8 cellular contexts compared by ENCODE assay signal in genomic region chr1:179882253-179883039, GRCh38. TPM values are rescaled to one million over a fixed set of nuclear protein-coding genes. Genes with fewer than 3 reads are reported as not detected.
DNase-seq lines count a peak whose midpoint lies in the region; ATAC-seq and TF ChIP-seq lines count a peak whose summit lies in the region.

TOR1AIP1 (plus strand) TSS chr1:179882285; CDS start chr1:179882503, 218 bp downstream.

- peaks cover 55% of the 10 kb centered on the region for H3K4me1 ChIP-seq in DND-41 (ENCODE audit: insufficient read depth, low read length)
- H3K4me1 ChIP-seq in KMS-11 (ENCODE audit: low read depth, poor library complexity, severe bottlenecking) = peaks cover 70% of the 10 kb centered on the region
- H3K4me1 ChIP-seq in Panc1 (ENCODE audit: control insufficient read depth, insufficient read depth, low read length) = peaks cover 7% of the 10 kb centered on the region; the same call in 1 of the 2 replicates
- peaks cover 0 to 2% of the 10 kb centered on the region in 2 donors for H3K4me1 ChIP-seq in esophagus (ENCODE audit: control insufficient read depth in 2 of 2, insufficient read depth in 2 of 2, low read length in 1 of 2)
- H3K4me1 ChIP-seq in muscle layer of colon (ENCODE audit: insufficient read depth, low read length) = peaks cover 38% of the 10 kb centered on the region

- in situ Hi-C loops in Panc1 (cut with HindIII; ENCODE audit: low pct_unique_long_range_greater_than_20kb, low sequenced_read_pairs) = no loop called here

- H3K4me1 Mint-ChIP-seq in activated T-cell treated with anti-CD3 and anti-CD28 coated beads, Interleukin-2, amount 50 U/mL, for 4 hours (ENCODE audit: low read depth) = peaks cover 50% of the 10 kb centered on the region

- H4K20me1 ChIP-seq in DND-41 (ENCODE audit: insufficient read depth, low read length) (no peaks in the 10 kb centered on the region), KMS-11 (ENCODE audit: insufficient read depth) (no peaks in the 10 kb centered on the region)

- peak; percentile 98 for DNase-seq in DND-41
- DNase-seq in Panc1 (ENCODE audit: low read depth, low spot score) = peak; percentile 81
- peak; percentile 95 for DNase-seq in activated T-cell treated with anti-CD3 and anti-CD28 coated beads, Interleukin-2, amount 50 U/mL, for 4 hours
- DNase-seq in stimulated activated CD8-positive, alpha-beta memory T cell treated with anti-CD3 and anti-CD28 coated beads, Interleukin-7, amount 100 ng/mL, for 24 hours (ENCODE audit: low read depth) = peak; percentile 93

- peak within 1 kb of the TSS; percentile 48 to 86 for H3K4me3 ChIP-seq in DND-41 (ENCODE audit: low read depth in 1 of 2, low read length in 2 of 2)
- peak within 1 kb of the TSS; percentile 87 for H3K4me3 ChIP-seq in KMS-11 (IDR thresholded peaks at IDR 0.05; ENCODE audit: insufficient read depth, low read depth, low read length)
- H3K4me3 ChIP-seq in Panc1 (ENCODE audit: low read depth in 2 of 2, low read length in 2 of 2) = peak within 1 kb of the TSS; percentile 97
- peak within 1 kb of the TSS; percentile 84 to 89 for H3K4me3 ChIP-seq in esophagus (ENCODE audit: low read depth in 1 of 2, low read length in 2 of 2)
- H3K4me3 ChIP-seq in muscle layer of colon (ENCODE audit: low read depth in 1 of 2, low read length in 2 of 2) = peak within 1 kb of the TSS; percentile 76 to 92

- ATAC-seq in DND-41 (ENCODE audit: insufficient read depth, low read depth) (peak; percentile 81), GM21737 (IDR thresholded peaks at IDR 0.05; ENCODE audit: unreplicated experiment) (peak; percentile 74), Panc1 (peak; percentile 92)
- peak; percentile 79 to 81 for ATAC-seq in activated T-cell treated with anti-CD3 and anti-CD28 coated beads, Interleukin-2, amount 50 U/mL, for 4 hours

- BruUV-seq in Panc1 (replicated peaks; lab: Mats Ljungman, UMichigan) = no TSS peak

- peaks cover 14% of the 10 kb centered on the region for H3K36me3 Mint-ChIP-seq in activated T-cell treated with anti-CD3 and anti-CD28 coated beads, Interleukin-2, amount 50 U/mL, for 4 hours (ENCODE audit: insufficient read depth)

- H3K36me3 ChIP-seq in DND-41 (ENCODE audit: insufficient read depth, low read length) (peaks cover 26% of the 10 kb centered on the region), KMS-11 (ENCODE audit: insufficient read depth) (no peaks in the 10 kb centered on the region; the same call in 1 of the 2 replicates), Panc1 (ENCODE audit: control insufficient read depth, insufficient read depth, low read length) (peaks cover 29% of the 10 kb centered on the region), esophagus (ENCODE audit: control insufficient read depth in 2 of 2, insufficient read depth in 2 of 2, low read length in 1 of 2) (peaks cover 0 to 3% of the 10 kb centered on the region in 2 donors), muscle layer of colon (ENCODE audit: insufficient read depth, low read length) (peaks cover 25% of the 10 kb centered on the region)

- H3K9ac ChIP-seq in DND-41 (ENCODE audit: low read depth, low read length) = peak within 1 kb of the TSS; percentile 83
- peak within 1 kb of the TSS; percentile 97 for H3K9ac ChIP-seq in KMS-11
- peak within 1 kb of the TSS; percentile 93 for H3K9ac ChIP-seq in muscle layer of colon (ENCODE audit: low read length)

- H3K27me3 ChIP-seq in DND-41 (ENCODE audit: insufficient read depth, low read length, poor library complexity) (no peaks in the 10 kb centered on the region), KMS-11 (ENCODE audit: insufficient read depth, low read depth) (no peaks in the 10 kb centered on the region), Panc1 (ENCODE audit: control insufficient read depth, insufficient read depth, low read length) (no peaks in the 10 kb centered on the region), esophagus (ENCODE audit: control insufficient read depth in 1 of 2, insufficient read depth in 2 of 2, low read length in 2 of 2) (no peaks in the 10 kb centered on the region), muscle layer of colon (ENCODE audit: control insufficient read depth in 1 of 2, insufficient read depth in 2 of 2, low read length in 2 of 2) (no peaks in the 10 kb centered on the region)

- TF ChIP-seq CTCF in DND-41 (IDR thresholded peaks at IDR 0.05; ENCODE audit: borderline replicate concordance, extremely low read depth, low read length, poor library complexity, severe bottlenecking) = peak; percentile 29
- TF ChIP-seq CTCF in KMS-11 (conservative IDR thresholded peaks at IDR 0.05; ENCODE audit: low read depth, low read length) = no peak
- TF ChIP-seq CTCF in Panc1 (IDR thresholded peaks at IDR 0.05) = no peak

- H3K9me3 Mint-ChIP-seq in activated T-cell treated with anti-CD3 and anti-CD28 coated beads, Interleukin-2, amount 50 U/mL, for 4 hours = no peaks in the 10 kb centered on the region

- H3K9me3 ChIP-seq in DND-41 (ENCODE audit: insufficient read depth, low read length, severe bottlenecking) (no peaks in the 10 kb centered on the region), Panc1 (ENCODE audit: control insufficient read depth, insufficient read depth, low read depth, low read length) (no peaks in the 10 kb centered on the region), esophagus (ENCODE audit: control insufficient read depth in 2 of 2, insufficient read depth in 1 of 2, low read depth in 1 of 2, low read length in 1 of 2) (no peaks in the 10 kb centered on the region), muscle layer of colon (ENCODE audit: low read length) (no peaks in the 10 kb centered on the region)

- H2AFZ ChIP-seq in DND-41 (ENCODE audit: low read depth, low read length) (peak within 1 kb of the TSS; percentile 94), KMS-11 (ENCODE audit: low read depth) (peak within 1 kb of the TSS; percentile 90)

- H3K4me3 Mint-ChIP-seq in activated T-cell treated with anti-CD3 and anti-CD28 coated beads, Interleukin-2, amount 50 U/mL, for 4 hours = peak within 1 kb of the TSS; percentile 90

- intact Hi-C loops in Panc1 (cut with micrococcal nuclease; ENCODE audit: unreplicated experiment) = no loop called here

- H3K27ac ChIP-seq in DND-41 (ENCODE audit: low read length) (peak within 1 kb of the TSS; percentile 94), KMS-11 (peak within 1 kb of the TSS; percentile 96), Panc1 (ENCODE audit: low read length) (peak within 1 kb of the TSS; percentile 100), esophagus (ENCODE audit: low read depth in 2 of 2, low read length in 1 of 2) (peak within 1 kb of the TSS; percentile 99), muscle layer of colon (ENCODE audit: low read depth, low read length) (peak within 1 kb of the TSS; percentile 95)

- POLR2A ChIA-PET in Panc1 (lab: Charles Lee) = interaction anchor here (0.5 to 1.2 kb wide), 2 partner anchors 9 to 108 kb away, joined by 3 to 6 read pairs; no protein-coding TSS in a partner anchor

- no peaks in the 10 kb centered on the region for H3K27me3 Mint-ChIP-seq in activated T-cell treated with anti-CD3 and anti-CD28 coated beads, Interleukin-2, amount 50 U/mL, for 4 hours (ENCODE audit: low read depth)

- H3K4me2 ChIP-seq in DND-41 (ENCODE audit: insufficient read depth, low read length) = peak within 1 kb of the TSS; percentile 79
- peak within 1 kb of the TSS; percentile 88 for H3K4me2 ChIP-seq in KMS-11

- H3K79me2 ChIP-seq in DND-41 (ENCODE audit: insufficient read depth, low read length) = peaks cover 69% of the 10 kb centered on the region
- peaks cover 44% of the 10 kb centered on the region for H3K79me2 ChIP-seq in KMS-11 (ENCODE audit: insufficient read depth, low read depth)

- 0% methylated on average over 66 to 72 of the region's 72 CpGs for WGBS in esophagus, 2 donors

- CTCF ChIA-PET in Panc1 (lab: Charles Lee) = interaction anchor here (0.6 kb wide), 1 partner anchor 176 kb away, joined by 3 read pairs; no protein-coding TSS in a partner anchor

RNA-seq across cellular contexts. Expression of gene TOR1AIP1, which starts in this region (rescaled TPM):
- total RNA-seq in Panc1 (2021; ENCODE audit: unreplicated experiment) = 62.0 TPM
- polyA plus RNA-seq in Panc1 (2012; ENCODE audit: insufficient read length) = 42.8 TPM
- 10 to 100 TPM; 39.2 to 46.7 (median 40.2) TPM for total RNA-seq in activated T-cell treated with anti-CD3 and anti-CD28 coated beads, Interleukin-2, amount 50 U/mL, for 4 hours
- 10 to 100 TPM; 13.8 to 19.5 TPM for polyA plus RNA-seq in esophagus

Comparison
In these comparisons a context has a peak if more than half of its experiments do, and no peak if none do; other contexts are left out.
1. Peak in every context shown above with its lines: DNase-seq, ATAC-seq, H3K4me3 ChIP-seq and H3K27ac ChIP-seq.